In the genomic region with DNA sequence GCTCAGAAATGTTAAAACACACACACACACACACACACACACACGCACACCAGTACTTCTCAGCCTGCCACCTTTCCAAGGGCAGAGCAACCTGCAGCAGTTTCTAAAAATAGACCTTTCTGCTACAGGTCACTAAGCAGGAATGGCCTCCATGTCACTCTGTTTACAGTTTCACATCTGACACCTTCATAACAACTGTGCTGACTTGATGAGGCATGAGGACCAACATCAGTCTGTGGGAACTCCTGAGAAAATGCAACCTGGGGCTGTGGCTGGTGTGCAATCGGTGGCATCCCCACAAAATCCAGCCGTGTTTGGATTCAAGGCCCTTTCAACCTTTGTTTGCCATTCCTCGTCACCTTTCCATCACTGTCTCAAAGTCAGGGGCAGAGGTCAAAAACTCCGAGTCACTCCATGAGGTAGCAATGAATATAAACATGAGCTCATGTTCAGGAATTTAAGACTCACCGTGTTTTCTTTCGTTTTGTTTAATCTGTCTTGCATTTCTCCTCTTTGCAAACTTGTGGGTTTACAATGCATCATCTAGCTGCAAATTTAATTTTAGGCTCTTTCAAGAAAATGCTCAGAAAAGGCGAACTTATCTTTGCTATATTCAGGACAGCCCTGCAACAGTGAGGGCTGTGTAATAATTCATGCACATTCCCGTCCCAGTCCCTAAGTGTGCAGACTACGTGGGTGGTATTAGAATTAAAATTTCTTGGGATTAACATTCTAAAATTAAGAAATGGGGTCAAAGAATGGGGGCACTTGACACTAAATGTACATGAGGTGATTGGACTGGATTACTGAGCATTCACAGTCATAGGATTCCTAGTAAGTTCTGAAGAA, we compare ENCODE assay signal across 1 cellular context.
TF ChIP-seq lines count a peak whose summit lies in the region.

No MANE protein-coding gene starts in this region.

TF ChIP-seq in HepG2, 621 proteins besides CTCF, POLR2A, EP300 and RAD21 (continued from another document):
- TF ChIP-seq, protein P1, sequence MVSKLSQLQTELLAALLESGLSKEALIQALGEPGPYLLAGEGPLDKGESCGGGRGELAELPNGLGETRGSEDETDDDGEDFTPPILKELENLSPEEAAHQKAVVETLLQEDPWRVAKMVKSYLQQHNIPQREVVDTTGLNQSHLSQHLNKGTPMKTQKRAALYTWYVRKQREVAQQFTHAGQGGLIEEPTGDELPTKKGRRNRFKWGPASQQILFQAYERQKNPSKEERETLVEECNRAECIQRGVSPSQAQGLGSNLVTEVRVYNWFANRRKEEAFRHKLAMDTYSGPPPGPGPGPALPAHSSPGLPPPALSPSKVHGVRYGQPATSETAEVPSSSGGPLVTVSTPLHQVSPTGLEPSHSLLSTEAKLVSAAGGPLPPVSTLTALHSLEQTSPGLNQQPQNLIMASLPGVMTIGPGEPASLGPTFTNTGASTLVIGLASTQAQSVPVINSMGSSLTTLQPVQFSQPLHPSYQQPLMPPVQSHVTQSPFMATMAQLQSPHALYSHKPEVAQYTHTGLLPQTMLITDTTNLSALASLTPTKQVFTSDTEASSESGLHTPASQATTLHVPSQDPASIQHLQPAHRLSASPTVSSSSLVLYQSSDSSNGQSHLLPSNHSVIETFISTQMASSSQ (IDR thresholded peaks at IDR 0.05; ENCODE audit: low read depth), result no peak
- TF ChIP-seq, protein P1 (CRISPR knock-in tag; IDR thresholded peaks at IDR 0.05; ENCODE audit: borderline replicate concordance), result no peak
- TF ChIP-seq FOSL2 (CRISPR knock-in tag; IDR thresholded peaks at IDR 0.05) (peak; percentile 84), CBX2 (IDR thresholded peaks at IDR 0.05; ENCODE audit: low read depth, low read length) (no peak), CBX2 (CRISPR knock-in tag; IDR thresholded peaks at IDR 0.05; ENCODE audit: low read depth) (no peak), FIP1L1 (IDR thresholded peaks at IDR 0.05; ENCODE audit: borderline replicate concordance, insufficient read depth, low read depth, low read length) (no peak), ETV6 (CRISPR knock-in tag; conservative IDR thresholded peaks at IDR 0.05) (no peak), TBL1XR1 (IDR thresholded peaks at IDR 0.05; ENCODE audit: borderline replicate concordance, low read length, partially characterized antibody) (peak; percentile 81), HIVEP1 (CRISPR knock-in tag; IDR thresholded peaks at IDR 0.05) (no peak), ARNT2 (CRISPR knock-in tag; IDR thresholded peaks at IDR 0.05; ENCODE audit: low read depth) (peak; percentile 34; the same call in 1 of the 2 replicates)
